ENCODE assay signal across 20 cellular contexts in the genomic region with DNA sequence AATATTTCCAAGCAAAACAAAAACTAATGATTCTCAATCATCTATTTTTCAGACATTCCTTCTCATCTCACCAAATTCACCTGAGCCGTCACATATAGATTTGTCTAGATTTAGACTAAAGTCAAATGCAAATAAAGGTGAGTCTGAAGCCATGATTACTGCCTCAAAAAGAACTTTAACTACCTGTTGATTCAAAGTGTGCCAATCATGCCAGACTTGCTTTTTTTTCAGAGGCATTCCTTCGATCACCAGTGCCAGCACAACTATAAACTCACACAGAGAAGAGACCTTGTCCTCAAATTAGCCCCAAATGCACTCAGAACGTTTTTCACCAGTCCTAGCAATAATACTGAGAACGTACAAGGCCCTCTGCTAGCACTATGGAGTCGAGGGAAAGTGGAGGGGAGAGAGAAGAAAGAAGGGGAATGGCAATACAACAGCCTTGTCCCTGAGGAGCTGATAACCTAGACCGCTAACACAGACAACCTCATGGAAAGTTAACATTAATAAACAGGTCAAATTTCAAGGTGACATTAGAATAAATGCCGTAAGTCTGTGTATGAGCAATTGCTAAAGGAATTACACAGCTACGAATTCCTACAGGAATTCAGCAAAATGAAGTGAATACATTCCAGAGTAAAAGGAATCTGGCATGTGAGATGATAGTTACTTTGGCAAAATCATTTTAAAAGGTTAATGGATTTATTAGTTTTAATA.
DNase-seq lines count a peak whose midpoint lies in the region; ATAC-seq, FAIRE-seq and TF ChIP-seq lines count a peak whose summit lies in the region.
"Had no signal": no experiment of that assay in that cellular context is flagged by ENCODE, and none has a peak within 500 bp of the region (broad histone marks: within the 10 kb centered on the region; RNA-seq: fewer than 3 reads in every experiment).

No MANE protein-coding gene starts in this region.

- DNase-seq in EL, result peak; percentile 46
- peak in 3 of 7 donors; percentile 14 to 20 (median 18) for DNase-seq in adrenal gland
- DNase-seq in sigmoid colon, result no peak
- no peak for DNase-seq in GM12892 (ENCODE audit: insufficient read length)
- no peak for DNase-seq in effector CD8-positive, alpha-beta T cell (lab: John Stamatoyannopoulos, UW)
- DNase-seq: activated effector memory CD4-positive, alpha-beta T cell treated with anti-CD3 and anti-CD28 coated beads, Interleukin-2, amount 50 U/mL, for 16 hours; AML-193; Caco-2; hippocampal formation; kidney glomerular epithelial cell; NCI-H187; NCI-H446; SHP77 treated with DMSO at 0.1 percent for 48 hours; T-helper 17 cell had no signal

- H3K9me3 ChIP-seq in adrenal gland (replicated peaks in 1 of 3), result no peaks in the 10 kb centered on the region
- H3K9me3 ChIP-seq in gastroesophageal sphincter, result peaks cover 0 to 4% (median 0%) of the 10 kb centered on the region in 3 donors
- peaks cover 0 to 5% (median under 1%) of the 10 kb centered on the region in 4 donors for H3K9me3 ChIP-seq in sigmoid colon

- H3K4me1 ChIP-seq in adrenal gland (replicated peaks in 1 of 2), result peaks cover 15 to 52% of the 10 kb centered on the region in 2 donors
- peaks cover 3 to 43% (median 11%) of the 10 kb centered on the region in 3 donors for H3K4me1 ChIP-seq in gastroesophageal sphincter
- H3K4me1 ChIP-seq in sigmoid colon, result peaks cover 0 to 18% (median 11%) of the 10 kb centered on the region in 4 donors

- WGBS in adrenal gland, 4 donors, result 32 to 48% (median 36%) methylated on average over 8 of the region's 8 CpGs
- WGBS in gastroesophageal sphincter (ENCODE audit: low coverage in 1 of 2), 2 donors, result 41 to 47% methylated on average over 8 of the region's 8 CpGs
- WGBS in sigmoid colon, 2 donors, result 36 to 65% methylated on average over 8 of the region's 8 CpGs

- TF ChIP-seq EP300 in gastroesophageal sphincter (IDR thresholded peaks at IDR 0.05), result no peak
- no peak for TF ChIP-seq EP300 in sigmoid colon (IDR thresholded peaks at IDR 0.05)

- H3K4me3 ChIP-seq in adrenal gland (peak overlapping the region in 1 of 4 donors; percentile 19), gastroesophageal sphincter (peak overlapping the region in 1 of 2 donors; percentile 27), sigmoid colon (no peak overlapping the region)

- H3K27me3 ChIP-seq in adrenal gland (no peaks in the 10 kb centered on the region), gastroesophageal sphincter (no peaks in the 10 kb centered on the region), sigmoid colon (no peaks in the 10 kb centered on the region)

- H3K36me3 ChIP-seq in adrenal gland (replicated peaks in 1 of 2) (no peaks in the 10 kb centered on the region), gastroesophageal sphincter (no peaks in the 10 kb centered on the region), sigmoid colon (no peaks in the 10 kb centered on the region)

- FAIRE-seq in GM12892 (lab: Jason Lieb, UNC), result no peak
- FAIRE-seq: G401.6, H1 had no signal

- TF ChIP-seq POLR2A in adrenal gland (IDR thresholded peaks at IDR 0.05) (peak in 1 of 2 donors; percentile 33), gastroesophageal sphincter (IDR thresholded peaks at IDR 0.05) (no peak), sigmoid colon (IDR thresholded peaks at IDR 0.05) (no peak), GM12892 (IDR thresholded peaks at IDR 0.05; ENCODE audit: low read depth, low read length) (no peak)

- TF ChIP-seq CTCF in adrenal gland (IDR thresholded peaks at IDR 0.05) (no peak), gastroesophageal sphincter (IDR thresholded peaks at IDR 0.05) (no peak), sigmoid colon (IDR thresholded peaks at IDR 0.05) (no peak)

- ATAC-seq in gastroesophageal sphincter (no peak), GM21529 (IDR thresholded peaks at IDR 0.05; ENCODE audit: unreplicated experiment) (no peak), HG02981 (IDR thresholded peaks at IDR 0.05; ENCODE audit: unreplicated experiment) (no peak)
- ATAC-seq: activated CD4-positive, CD25-positive, alpha-beta regulatory T cell treated with anti-CD3 and anti-CD28 coated beads, Interleukin-2, amount 50 U/mL, for 24 hours; T-helper 17 cell had no signal

- intact Hi-C loops in adrenal gland (cut with DNase I), result no loop called here
- intact Hi-C loops in sigmoid colon (cut with DNase I), result no loop called here

- H3K27ac ChIP-seq in adrenal gland (peak overlapping the region in 3 of 5 donors; percentile 15 to 60 (median 59)), gastroesophageal sphincter (peak overlapping the region; percentile 29 to 53 (median 35)), sigmoid colon (peak overlapping the region in 3 of 4 donors; percentile 2 to 39 (median 22))
